15 cellular contexts compared by ENCODE assay signal in genomic region chr11:72759468-72759867, GRCh38. TPM values are rescaled to one million over a fixed set of nuclear protein-coding genes. Genes with fewer than 3 reads are reported as not detected.
DNase-seq lines count a peak whose midpoint lies in the region; ATAC-seq and TF ChIP-seq lines count a peak whose summit lies in the region.
"Had no signal": no experiment of that assay in that cellular context is flagged by ENCODE, and none has a peak within 500 bp of the region (broad histone marks: within the 10 kb centered on the region; RNA-seq: fewer than 3 reads in every experiment).

No MANE protein-coding gene starts in this region.

- 72 to 75% methylated on average over 5 of the region's 5 CpGs for WGBS in lower leg skin, 2 donors

- in situ Hi-C loops in SK-MEL-5 (cut with HindIII; ENCODE audit: low pct_unique_long_range_greater_than_20kb, low sequenced_read_pairs): no loop called here

- H3K36me3 Mint-ChIP-seq in CD14-positive monocyte: peaks cover 15 to 30% of the 10 kb centered on the region in 2 donors
- H3K36me3 Mint-ChIP-seq in memory B cell: peaks cover 14% of the 10 kb centered on the region

- no peak for TF ChIP-seq POLR2A in lower leg skin (IDR thresholded peaks at IDR 0.05)

- DNase-seq in CD14-positive monocyte (ENCODE audit: low spot score) (no peak), DMS79 (lab: John Stamatoyannopoulos, UW) (peak; percentile 89), SK-MEL-5 (ENCODE audit: low read depth, low spot score) (peak; percentile 89), memory B cell (ENCODE audit: low spot score in 2 of 2) (no peak), lower leg skin (ENCODE audit: low spot score in 2 of 2) (no peak), OCI-M2 (lab: John Stamatoyannopoulos, UW; ENCODE audit: unreplicated experiment) (no peak)
- DNase-seq: activated CD4-positive, alpha-beta T cell treated with anti-CD3 and anti-CD28 coated beads, Interleukin-2, amount 50 U/mL, for 4 hours; activated T-cell treated with anti-CD3 and anti-CD28 coated beads, Interleukin-2, amount 50 U/mL, for 72 hours; CD4-positive, CD25-positive, alpha-beta regulatory T cell; dermis blood vessel endothelial cell; Karpas-422; NCI-H2081 treated with DMSO at 0.1 percent for 48 hours; stimulated activated naive CD8-positive, alpha-beta T cell treated with anti-CD3 and anti-CD28 coated beads, Interleukin-15, Interleukin-2, amounts not matched to agents 100 U/mL and 50 U/mL, for 24 hours had no signal

- H3K4me1 Mint-ChIP-seq in CD14-positive monocyte (peaks cover 52% of the 10 kb centered on the region), memory B cell (peaks cover 22% of the 10 kb centered on the region)

- ATAC-seq in memory B cell (ENCODE audit: low read depth) (no peak), GM18858 (IDR thresholded peaks at IDR 0.05; ENCODE audit: unreplicated experiment) (no peak)
- ATAC-seq: activated T-cell treated with anti-CD3 and anti-CD28 coated beads, Interleukin-2, amount 50 U/mL, for 72 hours; stimulated activated naive CD8-positive, alpha-beta T cell treated with anti-CD3 and anti-CD28 coated beads, Interleukin-15, Interleukin-2, amounts not matched to agents 100 U/mL and 50 U/mL, for 24 hours had no signal

- peaks cover 5 to 11% (median 11%) of the 10 kb centered on the region in 3 donors for H3K27me3 Mint-ChIP-seq in CD14-positive monocyte (ENCODE audit: low read depth in 3 of 3)
- H3K27me3 Mint-ChIP-seq in memory B cell: no peaks in the 10 kb centered on the region
- H3K27me3 Mint-ChIP-seq: CD4-positive, CD25-positive, alpha-beta regulatory T cell had no signal

- intact Hi-C loops in CD14-positive monocyte (cut with micrococcal nuclease) (loop anchor here in 1 of 2 donors (5.0 kb wide), 1 partner anchor 37 kb away; no protein-coding TSS in a partner anchor), lower leg skin (cut with DNase I; ENCODE audit: low total_unique reads) (no loop called here)

- H3K4me3 ChIP-seq in lower leg skin (ENCODE audit: low read depth, poor library complexity, severe bottlenecking): no peak overlapping the region
- H3K4me3 ChIP-seq: pancreas had no signal

- H3K27ac Mint-ChIP-seq in CD14-positive monocyte: peak overlapping the region in 6 of 7 donors; percentile 69 to 94 (median 82)
- peak overlapping the region; percentile 2 for H3K27ac Mint-ChIP-seq in memory B cell
- H3K27ac Mint-ChIP-seq: activated T-cell treated with anti-CD3 and anti-CD28 coated beads, Interleukin-2, amount 50 U/mL, for 72 hours had no signal

- H3K4me3 Mint-ChIP-seq in CD14-positive monocyte (peak overlapping the region; percentile 25 to 29), memory B cell (no peak overlapping the region)
- H3K4me3 Mint-ChIP-seq: activated T-cell treated with anti-CD3 and anti-CD28 coated beads, Interleukin-2, amount 50 U/mL, for 72 hours had no signal

- H3K9me3 Mint-ChIP-seq in CD14-positive monocyte: peaks cover 0 to 1% (median 0%) of the 10 kb centered on the region in 7 donors
- H3K9me3 Mint-ChIP-seq in memory B cell: no peaks in the 10 kb centered on the region
- H3K9me3 Mint-ChIP-seq: activated T-cell treated with anti-CD3 and anti-CD28 coated beads, Interleukin-2, amount 50 U/mL, for 72 hours; CD4-positive, CD25-positive, alpha-beta regulatory T cell had no signal

- TF ChIP-seq CTCF in CD14-positive monocyte (IDR thresholded peaks at IDR 0.05) (no peak), lower leg skin (IDR thresholded peaks at IDR 0.05) (no peak)

RNA-seq across cellular contexts. Expression of gene ARAP1, which starts 7.3 kb away (rescaled TPM):
- 10 to 100 TPM; 48.7 to 79.0 TPM for polyA plus RNA-seq in CD14-positive monocyte
- 57.4 and 59.2 TPM in 2 replicates for total RNA-seq in SK-MEL-5 (2014; rRNA removed; shearing (Covaris generic))
- polyA plus RNA-seq in SK-MEL-5 (2015; cell fraction: cytosol; rRNA removed): 68.1 and 99.2 TPM in 2 replicates
- 169 and 179 TPM in 2 replicates for polyA plus RNA-seq in SK-MEL-5 (2015; cell fraction: nucleus; rRNA removed)
- total RNA-seq in lower leg skin: 10 to 100 TPM; 60.6 to 89.6 (median 80.6) TPM

RNA-seq across cellular contexts. Expression of gene STARD10, which starts 34.4 kb away (rescaled TPM):
- 10 to 100 TPM; 13.6 to 15.4 TPM for polyA plus RNA-seq in CD14-positive monocyte
- 62.8 and 65.4 TPM in 2 replicates for total RNA-seq in SK-MEL-5 (2014; rRNA removed; shearing (Covaris generic))
- 30.1 and 31.8 TPM in 2 replicates for polyA plus RNA-seq in SK-MEL-5 (2015; cell fraction: cytosol; rRNA removed)
- 47.1 and 59.3 TPM in 2 replicates for polyA plus RNA-seq in SK-MEL-5 (2015; cell fraction: nucleus; rRNA removed)
- total RNA-seq in lower leg skin: 100 to 1,000 TPM in 3 of 4 donors, 10 to 100 TPM in 1; 90.3 to 119 (median 110) TPM

RNA-seq across cellular contexts. Expression of gene ATG16L2, which starts 54.7 kb away (rescaled TPM):
- polyA plus RNA-seq in CD14-positive monocyte: 10 to 100 TPM; 36.9 to 46.8 TPM
- 4.4 and 4.6 TPM in 2 replicates for total RNA-seq in SK-MEL-5 (2014; rRNA removed; shearing (Covaris generic))
- 5.3 and 6.3 TPM in 2 replicates for polyA plus RNA-seq in SK-MEL-5 (2015; cell fraction: cytosol; rRNA removed)
- polyA plus RNA-seq in SK-MEL-5 (2015; cell fraction: nucleus; rRNA removed): 112 and 118 TPM in 2 replicates
- total RNA-seq in lower leg skin: 100 to 1,000 TPM in 1 of 4 donors, 10 to 100 TPM in 3; 82.6 to 157 (median 92.9) TPM

Comparison
In these comparisons a context has a peak if more than half of its experiments do, and no peak if none do; other contexts are left out.
1. DNase-seq: peak in DMS79 (single experiment) and SK-MEL-5 (single experiment); none in CD14-positive monocyte (single experiment), memory B cell (0 of 2), lower leg skin (0 of 2) and OCI-M2 (single experiment).
2. RNA of gene ATG16L2, which starts 54.7 kb away (total RNA-seq): 82.6 to 157 TPM in lower leg skin; 4.4 to 4.6 TPM in SK-MEL-5; every median in the first group is over 10 times any median in the second.